ENCODE assay signal across 26 cellular contexts in genomic region chr3:71513495-71513894, GRCh38.
DNase-seq lines count a peak whose midpoint lies in the region; ATAC-seq, FAIRE-seq and TF ChIP-seq lines count a peak whose summit lies in the region.
"Had no signal": no experiment of that assay in that cellular context is flagged by ENCODE, and none has a peak within 500 bp of the region (broad histone marks: within the 10 kb centered on the region; RNA-seq: fewer than 3 reads in every experiment).

No MANE protein-coding gene starts in this region.

- no peak overlapping the region for H2BK20ac ChIP-seq in IMR-90 (ENCODE audit: low read depth, low read length)

- CTCF ChIA-PET in A549 (lab: Yijun Ruan, JAX) (interaction anchor here (0.8 to 1.5 kb wide), 3 partner anchors 10 to 72 kb away, joined by 3 to 4 read pairs (median 3); no protein-coding TSS in a partner anchor), IMR-90 (lab: Yijun Ruan, JAX) (no interaction called here)

- no peak overlapping the region for H3K23ac ChIP-seq in IMR-90 (ENCODE audit: low read depth, low read length)

- TF ChIP-seq RAD21 in A549 (conservative IDR thresholded peaks at IDR 0.05 in 1 of 2, IDR thresholded peaks at IDR 0.05 in 1 of 2), result no peak
- TF ChIP-seq RAD21 in IMR-90 (IDR thresholded peaks at IDR 0.05; ENCODE audit: low read length), result no peak

- DNase-seq in A549 (ENCODE audit: low read depth in 1 of 2, low spot score in 1 of 2) (no peak), IMR-90 (no peak), astrocyte (ENCODE audit: low read depth) (no peak), natural killer cell (no peak), CD14-positive monocyte (ENCODE audit: low spot score) (no peak), type B pancreatic cell (ENCODE audit: extremely low spot score, unreplicated experiment) (no peak), NCI-H526 (lab: John Stamatoyannopoulos, UW) (no peak)
- DNase-seq in activated T-cell treated with anti-CD3 and anti-CD28 coated beads, Interleukin-2, amount 50 U/mL, for 24 hours, result no peak
- DNase-seq: ACHN, BE2C, Calu3, DMS79 treated with DMSO at 0.1 percent for 48 hours, GF-D8, Kasumi-1, NCI-H1092 treated with DMSO at 0.1 percent for 48 hours, NCI-H1436, NCI-H187, NCI-H2081 treated with DMSO at 0.1 percent for 48 hours, NCI-H2171, NCI-H524, NCI-H774, Right ventricle myocardium superior had no signal

- H3K27me3 ChIP-seq in IMR-90 (ENCODE audit: control insufficient read depth, insufficient read depth, low read length) (no peaks in the 10 kb centered on the region), astrocyte (ENCODE audit: insufficient read depth, low read length) (no peaks in the 10 kb centered on the region)
- H3K27me3 ChIP-seq: BE2C, SJSA1 had no signal

- no peaks in the 10 kb centered on the region for H3K9me3 ChIP-seq in A549
- no peaks in the 10 kb centered on the region; the same call in 1 of the 2 replicates for H3K9me3 ChIP-seq in IMR-90 (ENCODE audit: control insufficient read depth, insufficient read depth, low read length)
- no peaks in the 10 kb centered on the region for H3K9me3 ChIP-seq in astrocyte (ENCODE audit: insufficient read depth, low read depth, low read length)
- H3K9me3 ChIP-seq: BE2C, SJSA1 had no signal

- FAIRE-seq in A549 (lab: Jason Lieb, UNC) (no peak), astrocyte (lab: Jason Lieb, UNC) (no peak)
- FAIRE-seq: GM12891 had no signal

- in situ Hi-C loops in IMR-90 (cut with MboI; ENCODE audit: low sequenced_read_pairs), result no loop called here

- intact Hi-C loops in IMR-90 (cut with micrococcal nuclease) (loop anchor here (5.0 kb wide), 1 partner anchor 69 kb away; the partner anchor contains the start of gene FOXP1), natural killer cell (cut with micrococcal nuclease) (loop anchor here (5.0 kb wide), 2 partner anchors 96 to 506 kb away; no protein-coding TSS in a partner anchor), CD14-positive monocyte (cut with micrococcal nuclease) (no loop called here)

- H3K79me2 ChIP-seq in astrocyte (ENCODE audit: insufficient read depth, low read length), result peaks cover 68% of the 10 kb centered on the region

- no peak overlapping the region for H2BK120ac ChIP-seq in IMR-90 (ENCODE audit: low read depth, low read length)

- TF ChIP-seq CTCF in A549 (IDR thresholded peaks at IDR 0.05), result no peak
- no peak for TF ChIP-seq CTCF in IMR-90 (conservative IDR thresholded peaks at IDR 0.05; ENCODE audit: low read depth, low read length)
- TF ChIP-seq CTCF in astrocyte (IDR thresholded peaks at IDR 0.05; ENCODE audit: insufficient read depth, low read depth, low read length), result no peak
- no peak for TF ChIP-seq CTCF in natural killer cell (IDR thresholded peaks at IDR 0.05)
- no peak for TF ChIP-seq CTCF in CD14-positive monocyte (IDR thresholded peaks at IDR 0.05)
- no peak for TF ChIP-seq CTCF in type B pancreatic cell (conservative IDR thresholded peaks at IDR 0.05)

- no peak overlapping the region for H3K18ac ChIP-seq in IMR-90 (ENCODE audit: low read depth, low read length)

- no peak for TF ChIP-seq EP300 in A549 (IDR thresholded peaks at IDR 0.05)

- dilution Hi-C loops in IMR-90 (cut with HindIII; ENCODE audit: low sequenced_read_pairs, unreplicated experiment), result no loop called here

- H4K20me1 ChIP-seq in IMR-90 (ENCODE audit: insufficient read depth, low read length), result no peaks in the 10 kb centered on the region
- no peaks in the 10 kb centered on the region for H4K20me1 ChIP-seq in astrocyte (ENCODE audit: insufficient read depth, low read length)

- H2AK9ac ChIP-seq in IMR-90 (replicated peaks; ENCODE audit: low read depth, low read length, poor library complexity), result no peak overlapping the region

- no peak overlapping the region for H4K91ac ChIP-seq in IMR-90 (ENCODE audit: insufficient read depth, low read depth, low read length)

- peaks cover 60% of the 10 kb centered on the region for H3K4me1 ChIP-seq in A549
- H3K4me1 ChIP-seq in IMR-90 (ENCODE audit: control insufficient read depth, insufficient read depth, low read length), result peaks cover 7% of the 10 kb centered on the region
- peaks cover 85% of the 10 kb centered on the region for H3K4me1 ChIP-seq in astrocyte (ENCODE audit: insufficient read depth, low read length)
- H3K4me1 ChIP-seq: BE2C had no signal

- BruUV-seq in IMR-90 (replicated peaks; lab: Mats Ljungman, UMichigan), result no TSS peak

- H2AK5ac ChIP-seq in IMR-90 (ENCODE audit: low read depth, low read length), result peak overlapping the region; percentile 45

- ATAC-seq in A549, result no peak
- ATAC-seq in IMR-90 (ENCODE audit: low read depth), result no peak
- peak; percentile 62 to 80 (median 75) for ATAC-seq in natural killer cell
- ATAC-seq: HCT116, PC-3 had no signal

- no peak overlapping the region for H3K4me3 ChIP-seq in A549
- no peak overlapping the region for H3K4me3 ChIP-seq in IMR-90 (ENCODE audit: insufficient read depth, low read depth, low read length)
- H3K4me3 ChIP-seq in astrocyte (ENCODE audit: insufficient read depth, low read depth, low read length), result no peak overlapping the region
- H3K4me3 ChIP-seq: SJSA1 had no signal

- H3K27me3 Mint-ChIP-seq in astrocyte (ENCODE audit: low read depth, unreplicated experiment) (no peaks in the 10 kb centered on the region), natural killer cell (ENCODE audit: low read depth in 2 of 2) (no peaks in the 10 kb centered on the region), CD14-positive monocyte (ENCODE audit: low read depth in 3 of 3) (no peaks in the 10 kb centered on the region), type B pancreatic cell (no peaks in the 10 kb centered on the region)
- no peaks in the 10 kb centered on the region for H3K27me3 Mint-ChIP-seq in activated T-cell treated with anti-CD3 and anti-CD28 coated beads, Interleukin-2, amount 50 U/mL, for 24 hours

- H3K27ac ChIP-seq in A549, result peak overlapping the region; percentile 76 to 90; a peak in 4 of 6 replicates
- no peak overlapping the region for H3K27ac ChIP-seq in IMR-90 (ENCODE audit: insufficient read depth, low read length)
- H3K27ac ChIP-seq in astrocyte (ENCODE audit: low read depth, low read length), result peak overlapping the region; percentile 96
- H3K27ac ChIP-seq: SJSA1 had no signal

- H3K9me3 Mint-ChIP-seq in astrocyte (ENCODE audit: unreplicated experiment) (no peaks in the 10 kb centered on the region), natural killer cell (no peaks in the 10 kb centered on the region), CD14-positive monocyte (no peaks in the 10 kb centered on the region), type B pancreatic cell (no peaks in the 10 kb centered on the region)
- no peaks in the 10 kb centered on the region for H3K9me3 Mint-ChIP-seq in activated T-cell treated with anti-CD3 and anti-CD28 coated beads, Interleukin-2, amount 50 U/mL, for 24 hours

- TF ChIP-seq POLR2A in A549 (IDR thresholded peaks at IDR 0.05; ENCODE audit: low read length), result no peak
- TF ChIP-seq POLR2A in IMR-90 (IDR thresholded peaks at IDR 0.05; ENCODE audit: low read depth, low read length), result no peak

- no peak overlapping the region for H2BK5ac ChIP-seq in IMR-90 (ENCODE audit: low read depth, low read length, poor library complexity, severe bottlenecking)

- H3K9me1 ChIP-seq in IMR-90 (ENCODE audit: insufficient read depth, low read length), result peaks cover 12% of the 10 kb centered on the region; the same call in 1 of the 2 replicates

- H3K36me3 ChIP-seq in IMR-90 (ENCODE audit: control insufficient read depth, insufficient read depth, low read length) (no peaks in the 10 kb centered on the region), astrocyte (ENCODE audit: insufficient read depth, low read length) (no peaks in the 10 kb centered on the region)
- H3K36me3 ChIP-seq: BE2C, SJSA1 had no signal

- no peak overlapping the region for H4K5ac ChIP-seq in IMR-90 (ENCODE audit: low read depth, low read length)

- H3K27ac Mint-ChIP-seq in astrocyte (ENCODE audit: unreplicated experiment), result no peak overlapping the region
- no peak overlapping the region for H3K27ac Mint-ChIP-seq in natural killer cell
- no peak overlapping the region for H3K27ac Mint-ChIP-seq in CD14-positive monocyte
- no peak overlapping the region for H3K27ac Mint-ChIP-seq in type B pancreatic cell
- no peak overlapping the region for H3K27ac Mint-ChIP-seq in activated T-cell treated with anti-CD3 and anti-CD28 coated beads, Interleukin-2, amount 50 U/mL, for 24 hours

- peaks cover 32 to 63% of the 10 kb centered on the region in 2 experiments for H3K79me1 ChIP-seq in IMR-90 (ENCODE audit: low read depth in 1 of 2, low read length in 2 of 2)

- no peak overlapping the region for H3K4me3 Mint-ChIP-seq in astrocyte (ENCODE audit: unreplicated experiment)
- H3K4me3 Mint-ChIP-seq in natural killer cell, result no peak overlapping the region
- no peak overlapping the region for H3K4me3 Mint-ChIP-seq in CD14-positive monocyte
- no peak overlapping the region for H3K4me3 Mint-ChIP-seq in type B pancreatic cell
- H3K4me3 Mint-ChIP-seq in activated T-cell treated with anti-CD3 and anti-CD28 coated beads, Interleukin-2, amount 50 U/mL, for 24 hours, result no peak overlapping the region

- H3K4me1 Mint-ChIP-seq in astrocyte (ENCODE audit: low read depth, unreplicated experiment), result peaks cover 40% of the 10 kb centered on the region
- peaks cover 0 to 15% of the 10 kb centered on the region in 2 donors for H3K4me1 Mint-ChIP-seq in natural killer cell
- H3K4me1 Mint-ChIP-seq in CD14-positive monocyte, result peaks cover 28% of the 10 kb centered on the region
- peaks cover 26% of the 10 kb centered on the region for H3K4me1 Mint-ChIP-seq in type B pancreatic cell (ENCODE audit: unreplicated experiment)
- peaks cover 11% of the 10 kb centered on the region for H3K4me1 Mint-ChIP-seq in activated T-cell treated with anti-CD3 and anti-CD28 coated beads, Interleukin-2, amount 50 U/mL, for 24 hours (ENCODE audit: low read depth)

- H3K9ac ChIP-seq in IMR-90 (ENCODE audit: low read depth, low read length) (no peak overlapping the region), astrocyte (ENCODE audit: low read length) (no peak overlapping the region)

- no peak overlapping the region for H2AFZ ChIP-seq in IMR-90 (replicated peaks; ENCODE audit: low read length, poor library complexity)
- no peak overlapping the region for H2AFZ ChIP-seq in astrocyte (ENCODE audit: low read depth, low read length)

- POLR2A ChIA-PET in A549 (lab: Yijun Ruan, JAX), result no interaction called here
- POLR2A ChIA-PET in IMR-90 (lab: Charles Lee; ENCODE audit: unreplicated experiment), result interaction anchor here (0.5 kb wide), 1 partner anchor 87 kb away, joined by 3 read pairs; no protein-coding TSS in a partner anchor

- no peak overlapping the region for H4K8ac ChIP-seq in IMR-90 (ENCODE audit: low read depth in 2 of 2, low read length in 2 of 2)

- H3K36me3 Mint-ChIP-seq in astrocyte (ENCODE audit: low read depth, unreplicated experiment) (peaks cover 4% of the 10 kb centered on the region), natural killer cell (no peaks in the 10 kb centered on the region), CD14-positive monocyte (peaks cover 9 to 13% of the 10 kb centered on the region in 2 donors), type B pancreatic cell (no peaks in the 10 kb centered on the region)
- no peaks in the 10 kb centered on the region for H3K36me3 Mint-ChIP-seq in activated T-cell treated with anti-CD3 and anti-CD28 coated beads, Interleukin-2, amount 50 U/mL, for 24 hours (ENCODE audit: low read depth)

- H3K56ac ChIP-seq in IMR-90 (ENCODE audit: extremely low read depth, insufficient read depth, low read length), result no peak overlapping the region

- H3K4me2 ChIP-seq in A549 (no peak overlapping the region), IMR-90 (ENCODE audit: low read depth, low read length) (no peak overlapping the region), astrocyte (ENCODE audit: low read length) (no peak overlapping the region)

- H3K4ac ChIP-seq in IMR-90 (ENCODE audit: low read depth, low read length), result no peak overlapping the region

- WGBS in A549 (ENCODE audit: missing lambda C conversion rate), result 88% methylated on average over 7 of the region's 7 CpGs
- 100% methylated on average over 2 of the region's 7 CpGs; no CpG with 5 or more reads in 1 of the 2 experiments for WGBS in IMR-90 (ENCODE audit: extremely low coverage in 2 of 2, insufficient read length in 1 of 2), 2 experiments

- H3K14ac ChIP-seq in IMR-90 (replicated peaks; ENCODE audit: low read depth, low read length), result 0 out of 2 replicates have a peak overlapping the region, but pooled peaks have one; percentile 14

- peak overlapping the region; percentile 17; the same call in 1 of the 3 replicates for H2BK15ac ChIP-seq in IMR-90 (ENCODE audit: low read depth, low read length)

Comparison
In these comparisons a context has a peak if more than half of its experiments do, and no peak if none do; other contexts are left out.
1. ATAC-seq: peak in natural killer cell (3 of 3); none in A549 (0 of 2) and IMR-90 (single experiment).
2. intact Hi-C loops: an anchor here in IMR-90 (5.0 kb wide) and natural killer cell (5.0 kb wide); none called in CD14-positive monocyte.